In the genomic region with DNA sequence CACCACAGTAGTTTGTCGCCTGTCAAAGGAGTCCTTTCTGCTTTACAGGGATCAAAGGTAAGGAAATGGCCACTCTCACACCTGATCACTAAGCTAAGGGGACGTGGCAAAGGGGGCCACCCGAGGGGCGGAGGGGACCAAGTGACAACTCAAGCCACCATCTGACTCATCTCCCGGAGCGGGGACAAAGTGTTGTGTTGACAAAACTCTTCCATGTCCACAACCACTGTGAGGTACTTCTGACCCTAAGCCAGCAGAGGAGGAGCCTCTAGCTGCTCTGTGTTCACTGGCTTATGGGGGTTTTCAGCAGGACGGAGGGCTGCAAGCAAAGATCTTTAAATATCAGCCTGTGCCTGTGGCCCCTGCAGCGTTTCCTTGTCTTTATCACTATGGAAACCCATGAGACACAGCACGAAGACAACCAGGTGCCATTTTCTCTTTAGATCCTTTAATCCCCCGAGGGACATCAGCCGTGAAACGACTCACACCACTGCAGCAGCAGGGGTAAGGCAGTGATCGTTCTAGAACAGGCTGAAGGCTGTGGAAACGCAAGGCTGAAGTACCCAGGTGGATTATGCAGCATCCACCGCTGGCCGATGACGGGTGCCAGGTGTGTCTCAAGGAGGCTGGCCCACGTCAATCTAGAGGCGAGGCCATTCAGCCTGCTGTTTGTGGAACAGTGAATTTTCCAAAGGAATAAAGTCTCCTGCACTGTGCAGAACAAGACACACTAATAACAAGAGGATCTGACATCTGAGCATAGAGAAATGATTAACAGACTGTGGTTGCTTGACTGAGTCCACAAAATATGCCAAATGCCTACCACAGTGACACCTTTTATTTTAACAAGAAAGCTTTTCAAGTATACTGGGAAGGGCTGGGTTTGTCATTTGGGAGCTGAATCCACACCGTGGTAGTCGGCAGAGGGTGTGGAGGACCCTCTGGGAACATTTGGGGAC, we compare ENCODE assay signal across 1 cellular context.
A peak's percentile ranks its signal among the peaks of the same experiment; 100 is the strongest.
TF ChIP-seq lines count a peak whose summit lies in the region.

No MANE protein-coding gene starts in this region.

TF ChIP-seq in HepG2, 621 proteins besides CTCF, POLR2A, EP300 and RAD21 (continued from another document):
- TF ChIP-seq, protein P1, sequence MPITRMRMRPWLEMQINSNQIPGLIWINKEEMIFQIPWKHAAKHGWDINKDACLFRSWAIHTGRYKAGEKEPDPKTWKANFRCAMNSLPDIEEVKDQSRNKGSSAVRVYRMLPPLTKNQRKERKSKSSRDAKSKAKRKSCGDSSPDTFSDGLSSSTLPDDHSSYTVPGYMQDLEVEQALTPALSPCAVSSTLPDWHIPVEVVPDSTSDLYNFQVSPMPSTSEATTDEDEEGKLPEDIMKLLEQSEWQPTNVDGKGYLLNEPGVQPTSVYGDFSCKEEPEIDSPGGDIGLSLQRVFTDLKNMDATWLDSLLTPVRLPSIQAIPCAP (CRISPR knock-in tag; IDR thresholded peaks at IDR 0.05; ENCODE audit: low read depth): no peak
- TF ChIP-seq PAWR (CRISPR knock-in tag; IDR thresholded peaks at IDR 0.05; ENCODE audit: borderline replicate concordance): no peak
- TF ChIP-seq GPN1 (CRISPR knock-in tag; IDR thresholded peaks at IDR 0.05; ENCODE audit: borderline replicate concordance): no peak
- no peak for TF ChIP-seq PAX8 (CRISPR knock-in tag; IDR thresholded peaks at IDR 0.05; ENCODE audit: borderline replicate concordance)
- TF ChIP-seq ARID2 (CRISPR knock-in tag; IDR thresholded peaks at IDR 0.05; ENCODE audit: borderline replicate concordance): no peak
- TF ChIP-seq, protein P2, sequence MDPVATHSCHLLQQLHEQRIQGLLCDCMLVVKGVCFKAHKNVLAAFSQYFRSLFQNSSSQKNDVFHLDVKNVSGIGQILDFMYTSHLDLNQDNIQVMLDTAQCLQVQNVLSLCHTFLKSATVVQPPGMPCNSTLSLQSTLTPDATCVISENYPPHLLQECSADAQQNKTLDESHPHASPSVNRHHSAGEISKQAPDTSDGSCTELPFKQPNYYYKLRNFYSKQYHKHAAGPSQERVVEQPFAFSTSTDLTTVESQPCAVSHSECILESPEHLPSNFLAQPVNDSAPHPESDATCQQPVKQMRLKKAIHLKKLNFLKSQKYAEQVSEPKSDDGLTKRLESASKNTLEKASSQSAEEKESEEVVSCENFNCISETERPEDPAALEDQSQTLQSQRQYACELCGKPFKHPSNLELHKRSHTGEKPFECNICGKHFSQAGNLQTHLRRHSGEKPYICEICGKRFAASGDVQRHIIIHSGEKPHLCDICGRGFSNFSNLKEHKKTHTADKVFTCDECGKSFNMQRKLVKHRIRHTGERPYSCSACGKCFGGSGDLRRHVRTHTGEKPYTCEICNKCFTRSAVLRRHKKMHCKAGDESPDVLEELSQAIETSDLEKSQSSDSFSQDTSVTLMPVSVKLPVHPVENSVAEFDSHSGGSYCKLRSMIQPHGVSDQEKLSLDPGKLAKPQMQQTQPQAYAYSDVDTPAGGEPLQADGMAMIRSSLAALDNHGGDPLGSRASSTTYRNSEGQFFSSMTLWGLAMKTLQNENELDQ (CRISPR knock-in tag; IDR thresholded peaks at IDR 0.05; ENCODE audit: borderline replicate concordance): no peak
- TF ChIP-seq, protein P3, sequence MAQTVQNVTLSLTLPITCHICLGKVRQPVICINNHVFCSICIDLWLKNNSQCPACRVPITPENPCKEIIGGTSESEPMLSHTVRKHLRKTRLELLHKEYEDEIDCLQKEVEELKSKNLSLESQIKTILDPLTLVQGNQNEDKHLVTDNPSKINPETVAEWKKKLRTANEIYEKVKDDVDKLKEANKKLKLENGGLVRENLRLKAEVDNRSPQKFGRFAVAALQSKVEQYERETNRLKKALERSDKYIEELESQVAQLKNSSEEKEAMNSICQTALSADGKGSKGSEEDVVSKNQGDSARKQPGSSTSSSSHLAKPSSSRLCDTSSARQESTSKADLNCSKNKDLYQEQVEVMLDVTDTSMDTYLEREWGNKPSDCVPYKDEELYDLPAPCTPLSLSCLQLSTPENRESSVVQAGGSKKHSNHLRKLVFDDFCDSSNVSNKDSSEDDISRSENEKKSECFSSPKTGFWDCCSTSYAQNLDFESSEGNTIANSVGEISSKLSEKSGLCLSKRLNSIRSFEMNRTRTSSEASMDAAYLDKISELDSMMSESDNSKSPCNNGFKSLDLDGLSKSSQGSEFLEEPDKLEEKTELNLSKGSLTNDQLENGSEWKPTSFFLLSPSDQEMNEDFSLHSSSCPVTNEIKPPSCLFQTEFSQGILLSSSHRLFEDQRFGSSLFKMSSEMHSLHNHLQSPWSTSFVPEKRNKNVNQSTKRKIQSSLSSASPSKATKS (CRISPR knock-in tag; IDR thresholded peaks at IDR 0.05): no peak
- TF ChIP-seq HIVEP1 (CRISPR knock-in tag; IDR thresholded peaks at IDR 0.05): no peak
- no peak for TF ChIP-seq ARNTL (CRISPR knock-in tag; IDR thresholded peaks at IDR 0.05)
- 0 out of 2 replicates have a peak, but pooled peaks have one; percentile 31 for TF ChIP-seq ZNF350 (CRISPR knock-in tag; IDR thresholded peaks at IDR 0.05; ENCODE audit: borderline replicate concordance, low read depth)
- TF ChIP-seq, protein P4, sequence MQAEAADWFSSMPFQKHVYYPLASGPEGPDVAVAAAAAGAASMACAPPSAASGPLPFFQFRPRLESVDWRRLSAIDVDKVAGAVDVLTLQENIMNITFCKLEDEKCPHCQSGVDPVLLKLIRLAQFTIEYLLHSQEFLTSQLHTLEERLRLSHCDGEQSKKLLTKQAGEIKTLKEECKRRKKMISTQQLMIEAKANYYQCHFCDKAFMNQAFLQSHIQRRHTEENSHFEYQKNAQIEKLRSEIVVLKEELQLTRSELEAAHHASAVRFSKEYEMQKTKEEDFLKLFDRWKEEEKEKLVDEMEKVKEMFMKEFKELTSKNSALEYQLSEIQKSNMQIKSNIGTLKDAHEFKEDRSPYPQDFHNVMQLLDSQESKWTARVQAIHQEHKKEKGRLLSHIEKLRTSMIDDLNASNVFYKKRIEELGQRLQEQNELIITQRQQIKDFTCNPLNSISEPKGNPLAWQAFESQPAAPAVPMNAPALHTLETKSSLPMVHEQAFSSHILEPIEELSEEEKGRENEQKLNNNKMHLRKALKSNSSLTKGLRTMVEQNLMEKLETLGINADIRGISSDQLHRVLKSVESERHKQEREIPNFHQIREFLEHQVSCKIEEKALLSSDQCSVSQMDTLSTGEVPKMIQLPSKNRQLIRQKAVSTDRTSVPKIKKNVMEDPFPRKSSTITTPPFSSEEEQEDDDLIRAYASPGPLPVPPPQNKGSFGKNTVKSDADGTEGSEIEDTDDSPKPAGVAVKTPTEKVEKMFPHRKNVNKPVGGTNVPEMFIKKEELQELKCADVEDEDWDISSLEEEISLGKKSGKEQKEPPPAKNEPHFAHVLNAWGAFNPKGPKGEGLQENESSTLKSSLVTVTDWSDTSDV (CRISPR knock-in tag; IDR thresholded peaks at IDR 0.05): no peak
